9 cellular contexts compared by ENCODE assay signal in genomic region chr20:298755-299391, GRCh38. TPM values are rescaled to one million over a fixed set of nuclear protein-coding genes. Genes with fewer than 3 reads are reported as not detected.
DNase-seq lines count a peak whose midpoint lies in the region; ATAC-seq, FAIRE-seq and TF ChIP-seq lines count a peak whose summit lies in the region.
"Had no signal": no experiment of that assay in that cellular context is flagged by ENCODE, and none has a peak within 500 bp of the region (broad histone marks: within the 10 kb centered on the region; RNA-seq: fewer than 3 reads in every experiment).

No MANE protein-coding gene starts in this region.

- H3K27ac Mint-ChIP-seq in mesothelial cell of epicardium: peak overlapping the region; percentile 97

- no peak for DNase-seq in left ventricle myocardium inferior
- DNase-seq in Right ventricle myocardium superior: no peak
- no peak for DNase-seq in mammary epithelial cell
- DNase-seq in mesothelial cell of epicardium (ENCODE audit: low spot score in 2 of 2, unreplicated experiment in 2 of 2): no peak
- DNase-seq in uterus: no peak
- DNase-seq in GM19239 (ENCODE audit: insufficient read length, low spot score): no peak
- DNase-seq in NK-92 treated with Interleukin-12 subunit alpha and Interleukin-12 subunit beta, amount 100 ng/mL, for 24 hours (lab: John Stamatoyannopoulos, UW): no peak

- no peak for TF ChIP-seq CTCF in left ventricle myocardium inferior (IDR thresholded peaks at IDR 0.05; ENCODE audit: borderline replicate concordance)
- no peak for TF ChIP-seq CTCF in mammary epithelial cell (conservative IDR thresholded peaks at IDR 0.05 in 1 of 2, IDR thresholded peaks at IDR 0.05 in 1 of 2; ENCODE audit: extremely low read depth in 1 of 2, insufficient read depth in 1 of 2, low read depth in 1 of 2, low read length in 2 of 2)
- no peak for TF ChIP-seq CTCF in mesothelial cell of epicardium (IDR thresholded peaks at IDR 0.05; ENCODE audit: unreplicated experiment)
- TF ChIP-seq CTCF in uterus (IDR thresholded peaks at IDR 0.05): no peak

- ATAC-seq in Right ventricle myocardium superior (ENCODE audit: poor library complexity): no peak
- ATAC-seq in GM21529 (IDR thresholded peaks at IDR 0.05; ENCODE audit: unreplicated experiment): no peak

- peak overlapping the region; percentile 98 for H3K4me3 Mint-ChIP-seq in mesothelial cell of epicardium

- no peaks in the 10 kb centered on the region for H3K9me3 ChIP-seq in left ventricle myocardium inferior (replicated peaks)
- H3K9me3 ChIP-seq in mammary epithelial cell (replicated peaks; ENCODE audit: insufficient read depth, low read length): no peaks in the 10 kb centered on the region
- no peaks in the 10 kb centered on the region for H3K9me3 ChIP-seq in uterus

- peaks cover 33% of the 10 kb centered on the region for H3K79me2 ChIP-seq in mammary epithelial cell (ENCODE audit: insufficient read depth, low read length)

- H3K9me3 Mint-ChIP-seq in mesothelial cell of epicardium: no peaks in the 10 kb centered on the region

- no TSS peak for BruUV-seq in mammary epithelial cell (replicated peaks; lab: Mats Ljungman, UMichigan)

- no peak for FAIRE-seq in GM19239 (lab: Jason Lieb, UNC)

- CTCF ChIA-PET in mammary epithelial cell (lab: Charles Lee; ENCODE audit: low non-redundant PET): interaction anchor here (1.1 kb wide), 1 partner anchor 31 kb away, joined by 3 read pairs; no protein-coding TSS in a partner anchor

- H3K36me3 Mint-ChIP-seq in mesothelial cell of epicardium: no peaks in the 10 kb centered on the region

- in situ Hi-C loops in mammary epithelial cell (cut with MboI; ENCODE audit: low sequenced_read_pairs in 2 of 2): no loop called here

- peak overlapping the region; percentile 97 for H3K4me3 ChIP-seq in left ventricle myocardium inferior
- H3K4me3 ChIP-seq in mammary epithelial cell (replicated peaks in 1 of 3; ENCODE audit: insufficient read depth in 1 of 3, low read depth in 2 of 3, low read length in 3 of 3): peak overlapping the region; percentile 69 to 84 (median 77)
- H3K4me3 ChIP-seq in uterus: peak overlapping the region; percentile 79 to 94

- intact Hi-C loops in left ventricle myocardium inferior (cut with micrococcal nuclease) (no loop called here), Right ventricle myocardium superior (cut with DNase I) (no loop called here), mammary epithelial cell (cut with micrococcal nuclease) (no loop called here), uterus (cut with DNase I; ENCODE audit: low total_unique reads) (no loop called here)

- H3K36me3 ChIP-seq in left ventricle myocardium inferior (peaks cover 4% of the 10 kb centered on the region), mammary epithelial cell (ENCODE audit: insufficient read depth, low read length) (peaks cover 3% of the 10 kb centered on the region), uterus (no peaks in the 10 kb centered on the region)

- H3K27ac ChIP-seq in left ventricle myocardium inferior (replicated peaks) (peak overlapping the region; percentile 99), mammary epithelial cell (ENCODE audit: insufficient read depth, low read depth, low read length) (peak overlapping the region; percentile 88), uterus (peak overlapping the region; percentile 96 to 98)

- H3K4me2 ChIP-seq in mammary epithelial cell (ENCODE audit: insufficient read depth, low read depth, low read length): peak overlapping the region; percentile 91

- TF ChIP-seq POLR2A in uterus (IDR thresholded peaks at IDR 0.05): no peak

- peaks cover 46% of the 10 kb centered on the region for H3K4me1 Mint-ChIP-seq in mesothelial cell of epicardium

- H3K27me3 Mint-ChIP-seq in mesothelial cell of epicardium (ENCODE audit: low read depth): no peaks in the 10 kb centered on the region

- H2AFZ ChIP-seq in mammary epithelial cell (ENCODE audit: low read depth, low read length): no peak overlapping the region

- H4K20me1 ChIP-seq in mammary epithelial cell (ENCODE audit: insufficient read depth, low read length): no peaks in the 10 kb centered on the region

- 10% methylated on average over 14 of the region's 16 CpGs for WGBS in mammary epithelial cell (ENCODE audit: low coverage, missing lambda C conversion rate)

- peak overlapping the region; percentile 24 for H3K9ac ChIP-seq in mammary epithelial cell (ENCODE audit: insufficient read depth, low read length)

- H3K4me1 ChIP-seq in left ventricle myocardium inferior: peaks cover 66% of the 10 kb centered on the region
- peaks cover 23% of the 10 kb centered on the region for H3K4me1 ChIP-seq in mammary epithelial cell (ENCODE audit: insufficient read depth, low read length)
- peaks cover 0 to 6% of the 10 kb centered on the region in 2 donors for H3K4me1 ChIP-seq in uterus

- H3K27me3 ChIP-seq in left ventricle myocardium inferior (ENCODE audit: low read depth) (no peaks in the 10 kb centered on the region), mammary epithelial cell (ENCODE audit: insufficient read depth, low read length) (no peaks in the 10 kb centered on the region), uterus (no peaks in the 10 kb centered on the region)

- dilution Hi-C loops in mammary epithelial cell (cut with HindIII; ENCODE audit: low sequenced_read_pairs): no loop called here

RNA-seq across cellular contexts. Expression of gene ZCCHC3, which starts 1.5 kb away (rescaled TPM):
- total RNA-seq in left ventricle myocardium inferior (11.8 TPM), Right ventricle myocardium superior (11.8 TPM), mammary epithelial cell (10 to 100 TPM in 1 of 2 donors, 1 to 10 TPM in 1; 9.2 to 11.5 TPM), mesothelial cell of epicardium (40.2 to 40.8 TPM (median 40.5 TPM) in 3 replicates), uterus (10 to 100 TPM in 3 of 4 donors, 1 to 10 TPM in 1; 3.3 to 56.7 (median 19.2) TPM)
- 6.6 TPM for polyA plus RNA-seq in mammary epithelial cell
- polyA minus RNA-seq in mammary epithelial cell: 9.7 TPM

RNA-seq across cellular contexts. Expression of gene C20orf96, which starts 8.3 kb away (rescaled TPM):
- total RNA-seq in left ventricle myocardium inferior (6.6 TPM), Right ventricle myocardium superior (4.6 TPM), mammary epithelial cell (1 to 10 TPM in 1 of 2 donors, under 1 TPM in 1; 0.83 to 2.7 TPM), mesothelial cell of epicardium (52.3 to 58.1 TPM (median 52.8 TPM) in 3 replicates), uterus (10 to 100 TPM in 2 of 4 donors, 1 to 10 TPM in 2; 2.8 to 18.2 (median 11.2) TPM)
- 2.3 TPM for polyA plus RNA-seq in mammary epithelial cell
- polyA minus RNA-seq in mammary epithelial cell: not detected

RNA-seq across cellular contexts. Expression of gene SOX12, which starts 26.5 kb away (rescaled TPM):
- total RNA-seq in left ventricle myocardium inferior (12.3 TPM), Right ventricle myocardium superior (16.2 TPM), mammary epithelial cell (1 to 10 TPM; 3.7 to 6.2 TPM), mesothelial cell of epicardium (65.9 to 67.0 TPM (median 66.8 TPM) in 3 replicates), uterus (10 to 100 TPM in 1 of 4 donors, 1 to 10 TPM in 3; 2.4 to 21.9 (median 7.4) TPM)
- polyA plus RNA-seq in mammary epithelial cell: 2.0 TPM
- polyA minus RNA-seq in mammary epithelial cell: 1.3 TPM

RNA-seq across cellular contexts. Expression of gene DEFB132, which starts 41.3 kb away (rescaled TPM):
- total RNA-seq in left ventricle myocardium inferior (not detected), Right ventricle myocardium superior (not detected), mammary epithelial cell (not detected), mesothelial cell of epicardium (not detected in 3 replicates), uterus (not detected)
- polyA plus RNA-seq in mammary epithelial cell: not detected
- not detected for polyA minus RNA-seq in mammary epithelial cell
- total RNA-seq: myocyte had no signal

RNA-seq across cellular contexts. Expression of gene NRSN2, which starts 48.0 kb away (rescaled TPM):
- total RNA-seq in left ventricle myocardium inferior (17.5 TPM), Right ventricle myocardium superior (14.5 TPM), mammary epithelial cell (10 to 100 TPM; 16.9 to 48.3 TPM), mesothelial cell of epicardium (41.0 to 46.2 TPM (median 41.2 TPM) in 3 replicates), uterus (10 to 100 TPM; 10.2 to 65.6 (median 28.7) TPM)
- polyA plus RNA-seq in mammary epithelial cell: 26.7 TPM
- 13.6 TPM for polyA minus RNA-seq in mammary epithelial cell
